2 cellular contexts compared by ENCODE assay signal in the genomic region with DNA sequence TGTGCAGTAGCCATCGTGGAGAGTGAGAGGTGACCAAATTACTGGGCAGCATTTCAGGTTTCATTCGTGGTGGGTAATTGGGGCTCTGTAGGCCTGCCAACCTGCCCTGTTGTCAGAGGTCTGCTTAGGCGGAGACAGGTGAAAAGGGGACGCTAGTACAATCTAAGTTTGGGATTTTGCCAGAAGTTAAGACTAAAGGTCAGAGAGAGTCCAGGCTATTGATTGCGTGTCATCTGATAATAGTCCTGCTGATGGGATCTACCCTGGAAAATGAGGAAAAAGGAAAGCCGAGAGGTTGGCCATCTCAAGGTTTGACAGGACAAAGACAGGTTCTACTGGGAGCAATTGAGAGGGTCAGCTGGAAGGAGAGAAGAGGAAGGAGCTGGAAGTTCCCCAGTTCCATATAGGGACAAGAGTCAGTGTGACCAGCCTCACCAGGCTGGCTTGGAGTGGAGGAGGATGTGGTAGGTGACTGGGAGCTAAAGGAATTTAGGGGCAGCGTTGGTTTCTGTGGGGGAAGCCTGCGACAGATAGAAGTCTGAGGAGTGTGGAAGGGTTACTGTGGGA.
TF ChIP-seq lines count a peak whose summit lies in the region.

No MANE protein-coding gene starts in this region.

TF ChIP-seq in GM12878, 131 proteins besides CTCF, POLR2A, EP300 and RAD21:
- TF ChIP-seq HDAC6 (IDR thresholded peaks at IDR 0.05; ENCODE audit: unreplicated experiment): no peak
- TF ChIP-seq MEF2A (IDR thresholded peaks at IDR 0.05; ENCODE audit: insufficient read depth, low read depth, low read length): no peak
- TF ChIP-seq RUNX3 (IDR thresholded peaks at IDR 0.05; ENCODE audit: low read length): no peak
- no peak for TF ChIP-seq POU2F2 (IDR thresholded peaks at IDR 0.05; ENCODE audit: borderline replicate concordance, low read depth, low read length)
- no peak for TF ChIP-seq E4F1 (IDR thresholded peaks at IDR 0.05; ENCODE audit: borderline replicate concordance, partially characterized antibody)
- no peak for TF ChIP-seq TAF1 (IDR thresholded peaks at IDR 0.05; ENCODE audit: borderline replicate concordance, low read depth, low read length)
- no peak for TF ChIP-seq ZBTB4 (CRISPR knock-in tag; IDR thresholded peaks at IDR 0.05)
- no peak for TF ChIP-seq SRF (IDR thresholded peaks at IDR 0.05; ENCODE audit: low read depth in 2 of 2, low read length in 2 of 2)
- no peak for TF ChIP-seq MYB (IDR thresholded peaks at IDR 0.05; ENCODE audit: borderline replicate concordance, low read depth, low read length)

TF ChIP-seq in liver, 16 proteins besides CTCF, POLR2A, EP300 and RAD21:
- TF ChIP-seq GABPA (IDR thresholded peaks at IDR 0.05 in 1 of 2, conservative IDR thresholded peaks at IDR 0.05 in 1 of 2) (no peak), TAF1 (conservative IDR thresholded peaks at IDR 0.05) (no peak), YY1 (IDR thresholded peaks at IDR 0.05) (peak; percentile 57), FOXA2 (IDR thresholded peaks at IDR 0.05) (no peak), HNF4A (conservative IDR thresholded peaks at IDR 0.05) (peak; percentile 72 to 79), RXRA (IDR thresholded peaks at IDR 0.05) (peak; percentile 94 to 96), HNF4G (IDR thresholded peaks at IDR 0.05) (peak; percentile 27), JUND (IDR thresholded peaks at IDR 0.05) (peak in 1 of 2 donors; percentile 46), FOXA1 (IDR thresholded peaks at IDR 0.05) (no peak), ZBTB33 (IDR thresholded peaks at IDR 0.05) (peak; percentile 17), EGR1 (IDR thresholded peaks at IDR 0.05; ENCODE audit: low read depth in 2 of 2) (no peak), SP1 (IDR thresholded peaks at IDR 0.05) (peak; percentile 73), NR2F2 (IDR thresholded peaks at IDR 0.05) (peak; percentile 51)
- TF ChIP-seq, protein P1, sequence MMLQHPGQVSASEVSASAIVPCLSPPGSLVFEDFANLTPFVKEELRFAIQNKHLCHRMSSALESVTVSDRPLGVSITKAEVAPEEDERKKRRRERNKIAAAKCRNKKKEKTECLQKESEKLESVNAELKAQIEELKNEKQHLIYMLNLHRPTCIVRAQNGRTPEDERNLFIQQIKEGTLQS (IDR thresholded peaks at IDR 0.05): no peak
- TF ChIP-seq, protein P2, sequence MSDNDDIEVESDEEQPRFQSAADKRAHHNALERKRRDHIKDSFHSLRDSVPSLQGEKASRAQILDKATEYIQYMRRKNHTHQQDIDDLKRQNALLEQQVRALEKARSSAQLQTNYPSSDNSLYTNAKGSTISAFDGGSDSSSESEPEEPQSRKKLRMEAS (IDR thresholded peaks at IDR 0.05): peak; percentile 29
- TF ChIP-seq, protein P3, sequence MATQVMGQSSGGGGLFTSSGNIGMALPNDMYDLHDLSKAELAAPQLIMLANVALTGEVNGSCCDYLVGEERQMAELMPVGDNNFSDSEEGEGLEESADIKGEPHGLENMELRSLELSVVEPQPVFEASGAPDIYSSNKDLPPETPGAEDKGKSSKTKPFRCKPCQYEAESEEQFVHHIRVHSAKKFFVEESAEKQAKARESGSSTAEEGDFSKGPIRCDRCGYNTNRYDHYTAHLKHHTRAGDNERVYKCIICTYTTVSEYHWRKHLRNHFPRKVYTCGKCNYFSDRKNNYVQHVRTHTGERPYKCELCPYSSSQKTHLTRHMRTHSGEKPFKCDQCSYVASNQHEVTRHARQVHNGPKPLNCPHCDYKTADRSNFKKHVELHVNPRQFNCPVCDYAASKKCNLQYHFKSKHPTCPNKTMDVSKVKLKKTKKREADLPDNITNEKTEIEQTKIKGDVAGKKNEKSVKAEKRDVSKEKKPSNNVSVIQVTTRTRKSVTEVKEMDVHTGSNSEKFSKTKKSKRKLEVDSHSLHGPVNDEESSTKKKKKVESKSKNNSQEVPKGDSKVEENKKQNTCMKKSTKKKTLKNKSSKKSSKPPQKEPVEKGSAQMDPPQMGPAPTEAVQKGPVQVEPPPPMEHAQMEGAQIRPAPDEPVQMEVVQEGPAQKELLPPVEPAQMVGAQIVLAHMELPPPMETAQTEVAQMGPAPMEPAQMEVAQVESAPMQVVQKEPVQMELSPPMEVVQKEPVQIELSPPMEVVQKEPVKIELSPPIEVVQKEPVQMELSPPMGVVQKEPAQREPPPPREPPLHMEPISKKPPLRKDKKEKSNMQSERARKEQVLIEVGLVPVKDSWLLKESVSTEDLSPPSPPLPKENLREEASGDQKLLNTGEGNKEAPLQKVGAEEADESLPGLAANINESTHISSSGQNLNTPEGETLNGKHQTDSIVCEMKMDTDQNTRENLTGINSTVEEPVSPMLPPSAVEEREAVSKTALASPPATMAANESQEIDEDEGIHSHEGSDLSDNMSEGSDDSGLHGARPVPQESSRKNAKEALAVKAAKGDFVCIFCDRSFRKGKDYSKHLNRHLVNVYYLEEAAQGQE (IDR thresholded peaks at IDR 0.05): no peak
